In the genomic region with DNA sequence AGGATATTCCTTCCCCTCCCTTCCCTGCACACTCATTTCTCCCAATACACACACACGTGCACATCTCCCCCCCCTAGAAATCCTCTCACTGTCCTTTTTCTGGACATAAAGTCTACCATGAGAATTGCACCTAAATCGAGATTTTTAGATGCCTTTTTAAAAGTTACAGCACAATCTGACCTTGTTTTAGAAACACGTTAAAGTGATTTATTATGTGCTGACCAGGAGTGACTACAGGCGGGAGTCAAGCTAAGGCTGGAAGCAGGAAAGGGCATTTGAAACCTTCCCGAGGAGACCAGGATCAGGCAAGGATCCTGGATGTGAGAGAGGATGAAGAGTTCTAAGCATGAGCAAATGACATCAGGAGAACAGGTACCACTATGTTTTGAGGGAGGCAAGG, we compare ENCODE assay signal across 25 cellular contexts.
"Had no signal": no experiment of that assay in that cellular context is flagged by ENCODE, and none has a peak within 500 bp of the region (broad histone marks: within the 10 kb centered on the region; RNA-seq: fewer than 3 reads in every experiment).

No MANE protein-coding gene starts in this region.

- H3K4me1 Mint-ChIP-seq: memory B cell; naive thymus-derived CD4-positive, alpha-beta T cell; stimulated activated naive CD8-positive, alpha-beta T cell treated with anti-CD3 and anti-CD28 coated beads, Interleukin-15, amount 100 ng/mL, for 72 hours had no signal

- H3K9me3 ChIP-seq: gastrocnemius medialis, mucosa of descending colon, ovary, suprapubic skin, transverse colon, vagina had no signal

- H3K36me3 ChIP-seq: gastrocnemius medialis, ovary, suprapubic skin, transverse colon, vagina had no signal

- H3K9me3 Mint-ChIP-seq: memory B cell; mesothelial cell of epicardium; naive thymus-derived CD4-positive, alpha-beta T cell; nephron; stimulated activated naive CD8-positive, alpha-beta T cell treated with anti-CD3 and anti-CD28 coated beads, Interleukin-15, amount 100 ng/mL, for 72 hours had no signal

- ATAC-seq: effector memory CD8-positive, alpha-beta T cell; gastrocnemius medialis; left lobe of liver; mucosa of descending colon; naive thymus-derived CD4-positive, alpha-beta T cell; sciatic nerve; stimulated activated naive CD8-positive, alpha-beta T cell treated with anti-CD3 and anti-CD28 coated beads, Interleukin-15, amount 100 ng/mL, for 72 hours had no signal

- DNase-seq: cortex of kidney; effector memory CD8-positive, alpha-beta T cell; foreskin fibroblast; gastrocnemius medialis; head of caudate nucleus; mucosa of descending colon; naive thymus-derived CD4-positive, alpha-beta T cell; nucleus accumbens; ovary; stimulated activated CD4-positive, alpha-beta T cell treated with anti-CD3 and anti-CD28 coated beads, Interleukin-12 subunit alpha, Interleukin-12 subunit beta, amount 100 ng/mL, for 4 hours; stimulated activated CD4-positive, alpha-beta T cell treated with anti-CD3 and anti-CD28 coated beads, Interleukin-1b, Interleukin-23, amount 100 ng/mL, for 48 hours; stimulated activated CD4-positive, alpha-beta T cell treated with anti-CD3 and anti-CD28 coated beads, Interleukin-4, amount 100 ng/mL, for 1 hour; stimulated activated CD8-positive, alpha-beta memory T cell treated with anti-CD3 and anti-CD28 coated beads, Interleukin-4, amount 100 ng/mL, for 48 hours; stimulated activated naive CD4-positive, alpha-beta T cell; stimulated activated naive CD8-positive, alpha-beta T cell treated with anti-CD3 and anti-CD28 coated beads, Interleukin-15, amount 100 ng/mL, for 72 hours; transverse colon had no signal

- H3K27me3 Mint-ChIP-seq: effector memory CD8-positive, alpha-beta T cell; memory B cell; naive thymus-derived CD4-positive, alpha-beta T cell; stimulated activated naive CD8-positive, alpha-beta T cell treated with anti-CD3 and anti-CD28 coated beads, Interleukin-15, amount 100 ng/mL, for 72 hours had no signal

- H3K4me3 ChIP-seq: gastrocnemius medialis, lung, mucosa of descending colon, ovary, smooth muscle cell, suprapubic skin, transverse colon, vagina had no signal

- H3K27ac ChIP-seq: gastrocnemius medialis, ovary, suprapubic skin, transverse colon, vagina had no signal

- H3K4me3 Mint-ChIP-seq: effector memory CD8-positive, alpha-beta T cell; memory B cell; mesothelial cell of epicardium; naive thymus-derived CD4-positive, alpha-beta T cell; nephron; stimulated activated naive CD8-positive, alpha-beta T cell treated with anti-CD3 and anti-CD28 coated beads, Interleukin-15, amount 100 ng/mL, for 72 hours had no signal

- H3K27me3 ChIP-seq: gastrocnemius medialis, ovary, suprapubic skin, transverse colon, vagina had no signal

- H3K4me1 ChIP-seq: gastrocnemius medialis, suprapubic skin, transverse colon, vagina had no signal

- H3K27ac Mint-ChIP-seq: effector memory CD8-positive, alpha-beta T cell; memory B cell; mesothelial cell of epicardium; naive thymus-derived CD4-positive, alpha-beta T cell; stimulated activated naive CD8-positive, alpha-beta T cell treated with anti-CD3 and anti-CD28 coated beads, Interleukin-15, amount 100 ng/mL, for 72 hours had no signal

- H3K36me3 Mint-ChIP-seq: memory B cell, mesothelial cell of epicardium had no signal
